In the genomic region with DNA sequence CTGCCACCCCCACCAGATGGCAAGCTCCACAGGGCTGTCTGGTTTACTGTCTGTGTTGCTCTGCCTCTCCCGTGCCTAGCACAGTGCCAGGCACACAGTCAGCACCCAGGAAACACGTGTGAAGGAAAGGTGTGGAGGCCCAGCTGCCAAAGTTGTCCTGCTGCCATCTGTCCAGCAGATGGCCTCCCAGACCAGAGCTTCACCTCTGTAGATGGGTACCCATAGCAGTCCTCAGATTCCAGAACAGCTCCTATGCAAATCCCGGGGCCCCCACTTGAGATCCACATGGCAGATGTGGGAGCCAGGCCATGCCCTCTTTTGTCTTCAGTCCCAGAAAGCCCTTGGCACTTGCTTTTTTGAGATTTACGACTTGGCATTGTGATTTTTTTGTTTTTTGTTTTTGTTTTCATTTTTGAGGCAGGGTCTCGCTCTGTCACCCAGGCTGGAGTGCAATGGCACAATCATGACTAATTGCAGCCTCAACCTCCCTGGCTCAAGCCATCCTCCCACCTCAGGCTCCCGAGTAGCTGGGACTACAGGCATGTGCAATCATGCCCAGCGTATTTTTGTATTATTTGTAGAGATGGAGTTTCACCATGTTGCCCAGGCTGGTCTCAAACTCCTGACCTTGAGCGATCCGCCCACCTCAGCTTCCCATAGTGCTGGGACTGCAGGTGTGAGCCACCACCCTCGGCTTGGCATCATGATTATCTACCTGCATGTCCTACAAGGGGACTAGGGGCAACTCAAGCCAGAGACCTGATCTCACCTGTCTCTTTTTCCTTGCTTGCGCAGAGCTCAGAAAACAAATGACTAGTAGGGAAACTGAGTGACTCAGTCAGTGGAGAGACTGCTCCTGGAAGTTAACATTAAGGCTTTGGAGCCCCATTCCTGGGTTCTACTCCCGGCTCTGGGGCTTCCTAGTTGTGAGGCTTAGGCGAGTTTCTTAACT, we compare ENCODE assay signal across 8 cellular contexts. TPM values are rescaled to one million over a fixed set of nuclear protein-coding genes. Genes with fewer than 3 reads are reported as not detected.
A peak's percentile ranks its signal among the peaks of the same experiment; 100 is the strongest.
DNase-seq lines count a peak whose midpoint lies in the region; ATAC-seq and TF ChIP-seq lines count a peak whose summit lies in the region.

No MANE protein-coding gene starts in this region.

- intact Hi-C loops in IMR-90 (cut with micrococcal nuclease): loop anchor here (1.0 to 5.0 kb wide), 3 partner anchors 79 to 421 kb away; no protein-coding TSS in a partner anchor
- intact Hi-C loops in testis (cut with DNase I; ENCODE audit: low total_unique reads): loop anchor here (10.0 kb wide), 1 partner anchor 83 kb away; no protein-coding TSS in a partner anchor

- H3K56ac ChIP-seq in IMR-90 (ENCODE audit: extremely low read depth, insufficient read depth, low read length): no peak overlapping the region

- TF ChIP-seq CTCF in IMR-90 (conservative IDR thresholded peaks at IDR 0.05; ENCODE audit: low read depth, low read length) (peak; percentile 87), WTC11 (IDR thresholded peaks at IDR 0.05) (peak; percentile 79), testis (IDR thresholded peaks at IDR 0.05) (peak; percentile 78 to 81 (median 80))

- peak; percentile 82 for ATAC-seq in IMR-90 (ENCODE audit: low read depth)
- ATAC-seq in WTC11: peak; percentile 55
- no peak for ATAC-seq in GM18909 (IDR thresholded peaks at IDR 0.05; ENCODE audit: poor library complexity, unreplicated experiment)

- 20% methylated on average over 2 of the region's 13 CpGs; no CpG with 5 or more reads in 1 of the 2 experiments for WGBS in IMR-90 (ENCODE audit: extremely low coverage in 2 of 2, insufficient read length in 1 of 2), 2 experiments
- WGBS in testis, 2 donors: 61 to 72% methylated on average over 13 of the region's 13 CpGs

- no peak overlapping the region for H3K4me2 ChIP-seq in IMR-90 (ENCODE audit: low read depth, low read length)

- peak; percentile 91 for TF ChIP-seq RAD21 in IMR-90 (IDR thresholded peaks at IDR 0.05; ENCODE audit: low read length)

- no peak overlapping the region for H2BK120ac ChIP-seq in IMR-90 (ENCODE audit: low read depth, low read length)

- H3K9ac ChIP-seq in IMR-90 (ENCODE audit: low read depth, low read length): no peak overlapping the region

- no peaks in the 10 kb centered on the region for H3K79me1 ChIP-seq in IMR-90 (ENCODE audit: low read depth in 1 of 2, low read length in 2 of 2)

- no peak for TF ChIP-seq POLR2A in IMR-90 (IDR thresholded peaks at IDR 0.05; ENCODE audit: low read depth, low read length)
- no peak for TF ChIP-seq POLR2A in testis (IDR thresholded peaks at IDR 0.05)

- POLR2A ChIA-PET in IMR-90 (lab: Charles Lee; ENCODE audit: unreplicated experiment) (no interaction called here), WTC11 (lab: Charles Lee) (interaction anchor here (2.6 kb wide), 1 partner anchor 19 kb away, joined by 7 read pairs; no protein-coding TSS in a partner anchor)

- H4K8ac ChIP-seq in IMR-90 (ENCODE audit: low read depth in 2 of 2, low read length in 2 of 2): no peak overlapping the region

- dilution Hi-C loops in IMR-90 (cut with HindIII; ENCODE audit: low sequenced_read_pairs, unreplicated experiment): no loop called here

- H3K27me3 ChIP-seq in IMR-90 (ENCODE audit: control insufficient read depth, insufficient read depth, low read length): peaks cover 24% of the 10 kb centered on the region
- no peaks in the 10 kb centered on the region for H3K27me3 ChIP-seq in testis

- no peaks in the 10 kb centered on the region for H3K9me3 Mint-ChIP-seq in WTC11

- H3K4me1 ChIP-seq in IMR-90 (ENCODE audit: control insufficient read depth, insufficient read depth, low read length) (peaks cover 2% of the 10 kb centered on the region; the same call in 1 of the 2 replicates), testis (no peaks in the 10 kb centered on the region)

- CTCF ChIA-PET in IMR-90 (lab: Yijun Ruan, JAX) (interaction anchor here (0.7 to 1.6 kb wide), 8 partner anchors 11 to 91 kb away, joined by 3 to 4 read pairs (median 3); no protein-coding TSS in a partner anchor), WTC11 (lab: Charles Lee) (interaction anchor here (0.5 to 9.3 kb wide), 52 partner anchors 8 to 459 kb away, joined by 3 to 187 read pairs (median 6); partner anchors contain the start of genes NODAL and PALD1)

- H3K4me3 Mint-ChIP-seq in WTC11: no peak overlapping the region

- no peak overlapping the region for H2AK5ac ChIP-seq in IMR-90 (ENCODE audit: low read depth, low read length)

- no peak overlapping the region for H3K4me3 ChIP-seq in IMR-90 (ENCODE audit: insufficient read depth, low read depth, low read length)
- H3K4me3 ChIP-seq in testis: no peak overlapping the region

- no peak overlapping the region for H3K18ac ChIP-seq in IMR-90 (ENCODE audit: low read depth, low read length)

- H4K5ac ChIP-seq in IMR-90 (ENCODE audit: low read depth, low read length): no peak overlapping the region

- H2BK15ac ChIP-seq in IMR-90 (ENCODE audit: low read depth, low read length): no peak overlapping the region

- H2AK9ac ChIP-seq in IMR-90 (replicated peaks; ENCODE audit: low read depth, low read length, poor library complexity): no peak overlapping the region

- DNase-seq in NCI-H2171 treated with DMSO at 0.1 percent for 48 hours (lab: John Stamatoyannopoulos, UW) (peak; percentile 43), NCI-H2171 (lab: John Stamatoyannopoulos, UW) (no peak), IMR-90 (peak; percentile 50), WTC11 (ENCODE audit: low spot score) (peak; percentile 74), dermis blood vessel endothelial cell (peak; percentile 76), medulla oblongata (ENCODE audit: extremely low spot score) (peak; percentile 77), testis (peak; percentile 80)

- no TSS peak for BruUV-seq in IMR-90 (replicated peaks; lab: Mats Ljungman, UMichigan)

- no peak overlapping the region for H3K27ac Mint-ChIP-seq in WTC11

- no peak overlapping the region for H4K91ac ChIP-seq in IMR-90 (ENCODE audit: insufficient read depth, low read depth, low read length)

- peak overlapping the region; percentile 45 for H2AFZ ChIP-seq in IMR-90 (replicated peaks; ENCODE audit: low read length, poor library complexity)

- peaks cover 44% of the 10 kb centered on the region for H3K4me1 Mint-ChIP-seq in WTC11

- H3K27ac ChIP-seq in IMR-90 (ENCODE audit: insufficient read depth, low read length) (no peak overlapping the region), testis (no peak overlapping the region)

- in situ Hi-C loops in IMR-90 (cut with MboI; ENCODE audit: low sequenced_read_pairs): loop anchor here (5.0 kb wide), 2 partner anchors 76 to 301 kb away; no protein-coding TSS in a partner anchor

- H3K36me3 ChIP-seq in IMR-90 (ENCODE audit: control insufficient read depth, insufficient read depth, low read length) (no peaks in the 10 kb centered on the region), testis (ENCODE audit: low read depth, missing control alignments) (no peaks in the 10 kb centered on the region)

- H2BK20ac ChIP-seq in IMR-90 (ENCODE audit: low read depth, low read length): no peak overlapping the region

- H3K27me3 Mint-ChIP-seq in WTC11 (ENCODE audit: low read depth): peaks cover 43% of the 10 kb centered on the region

- no peaks in the 10 kb centered on the region for H4K20me1 ChIP-seq in IMR-90 (ENCODE audit: insufficient read depth, low read length)

- H3K14ac ChIP-seq in IMR-90 (replicated peaks; ENCODE audit: low read depth, low read length): no peak overlapping the region

- H3K9me1 ChIP-seq in IMR-90 (ENCODE audit: insufficient read depth, low read length): no peaks in the 10 kb centered on the region

- H3K9me3 ChIP-seq in IMR-90 (ENCODE audit: control insufficient read depth, insufficient read depth, low read length) (no peaks in the 10 kb centered on the region), testis (no peaks in the 10 kb centered on the region)

- H2BK5ac ChIP-seq in IMR-90 (ENCODE audit: low read depth, low read length, poor library complexity, severe bottlenecking): no peak overlapping the region

- H3K36me3 Mint-ChIP-seq in WTC11: no peaks in the 10 kb centered on the region

- H3K4ac ChIP-seq in IMR-90 (ENCODE audit: low read depth, low read length): no peak overlapping the region

- no peak overlapping the region for H3K23ac ChIP-seq in IMR-90 (ENCODE audit: low read depth, low read length)

TF ChIP-seq in IMR-90, 13 proteins besides CTCF, POLR2A, EP300 and RAD21:
- peak; percentile 77 for TF ChIP-seq SMC3 (IDR thresholded peaks at IDR 0.05; ENCODE audit: low read depth, low read length)
- no peak for TF ChIP-seq MAFK (IDR thresholded peaks at IDR 0.05; ENCODE audit: low read depth, low read length)

TF ChIP-seq in WTC11, 78 proteins besides CTCF, POLR2A, EP300 and RAD21 (continues in another document):
- TF ChIP-seq, protein P1, sequence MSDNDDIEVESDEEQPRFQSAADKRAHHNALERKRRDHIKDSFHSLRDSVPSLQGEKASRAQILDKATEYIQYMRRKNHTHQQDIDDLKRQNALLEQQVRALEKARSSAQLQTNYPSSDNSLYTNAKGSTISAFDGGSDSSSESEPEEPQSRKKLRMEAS (CRISPR knock-in tag; IDR thresholded peaks at IDR 0.05): peak; percentile 53; the same call in 1 of the 2 replicates
- TF ChIP-seq JAZF1 (CRISPR knock-in tag; IDR thresholded peaks at IDR 0.05) (no peak), TP53 (CRISPR knock-in tag; IDR thresholded peaks at IDR 0.05) (no peak)

RNA-seq across cellular contexts. Expression of gene PALD1, which starts 16.9 kb away (rescaled TPM):
- total RNA-seq in IMR-90 (2012; rRNA removed) (under 0.01 and 0.18 TPM in 2 replicates), WTC11 (2021) (36.1 to 43.6 TPM (median 38.5 TPM) in 3 replicates), dermis blood vessel endothelial cell (248 and 276 TPM in 2 replicates), testis (10 to 100 TPM in 1 of 2 donors, 1 to 10 TPM in 1; 8.3 to 13.3 TPM)
- polyA plus RNA-seq in IMR-90 (2012; rRNA removed) (0.12 and 0.14 TPM in 2 replicates), testis (ENCODE audit: insufficient read depth, low read depth, low replicate concordance) (6.3 TPM)
- polyA plus RNA-seq in IMR-90 (2012; cell fraction: cytosol; rRNA removed): 0.11 TPM in 2 replicates
- 0.11 and 0.26 TPM in 2 replicates for polyA plus RNA-seq in IMR-90 (2012; cell fraction: nucleus; rRNA removed; ENCODE audit: low replicate concordance)

RNA-seq across cellular contexts. Expression of gene NODAL, which starts 20.2 kb away (rescaled TPM):
- not detected in 2 replicates for total RNA-seq in IMR-90 (2012; rRNA removed)
- polyA plus RNA-seq in IMR-90 (2012; rRNA removed): not detected in 2 replicates
- not detected in 2 replicates for polyA plus RNA-seq in IMR-90 (2012; cell fraction: cytosol; rRNA removed)
- polyA plus RNA-seq in IMR-90 (2012; cell fraction: nucleus; rRNA removed; ENCODE audit: low replicate concordance): not detected in 2 replicates
- 41.1 to 57.0 TPM (median 41.5 TPM) in 3 replicates for total RNA-seq in WTC11 (2021)
- not detected in 2 replicates for total RNA-seq in dermis blood vessel endothelial cell
- 1 to 10 TPM in 1 of 2 donors, under 1 TPM in 1; 0.43 to 3.0 TPM for total RNA-seq in testis
- polyA plus RNA-seq in testis (ENCODE audit: insufficient read depth, low read depth, low replicate concordance): 5.2 TPM

RNA-seq across cellular contexts. Expression of gene EIF4EBP2, which starts 57.7 kb away (rescaled TPM):
- total RNA-seq in IMR-90 (2012; rRNA removed) (15.6 and 20.8 TPM in 2 replicates), WTC11 (2021) (111 to 114 TPM (median 112 TPM) in 3 replicates), dermis blood vessel endothelial cell (28.2 and 49.7 TPM in 2 replicates), testis (10 to 100 TPM; 50.7 to 50.8 TPM)
- polyA plus RNA-seq in IMR-90 (2012; rRNA removed) (10.4 and 13.7 TPM in 2 replicates), testis (ENCODE audit: insufficient read depth, low read depth, low replicate concordance) (41.2 TPM)
- 3.8 and 5.4 TPM in 2 replicates for polyA plus RNA-seq in IMR-90 (2012; cell fraction: cytosol; rRNA removed)
- polyA plus RNA-seq in IMR-90 (2012; cell fraction: nucleus; rRNA removed; ENCODE audit: low replicate concordance): 2.9 and 17.2 TPM in 2 replicates

Comparison
In these comparisons a context has a peak if more than half of its experiments do, and no peak if none do; other contexts are left out.
1. RNA of gene NODAL, which starts 20.2 kb away (total RNA-seq): 41.1 to 57.0 TPM in WTC11; 0.43 to 3.0 TPM in testis, not detected in IMR-90 and not detected in dermis blood vessel endothelial cell; every median in the first group is over 10 times any median in the second.
2. Peak in every context shown above with its lines, with median percentiles within 50 percentile points of each other: CTCF ChIP-seq.